ENCODE assay signal across 16 cellular contexts in the genomic region with DNA sequence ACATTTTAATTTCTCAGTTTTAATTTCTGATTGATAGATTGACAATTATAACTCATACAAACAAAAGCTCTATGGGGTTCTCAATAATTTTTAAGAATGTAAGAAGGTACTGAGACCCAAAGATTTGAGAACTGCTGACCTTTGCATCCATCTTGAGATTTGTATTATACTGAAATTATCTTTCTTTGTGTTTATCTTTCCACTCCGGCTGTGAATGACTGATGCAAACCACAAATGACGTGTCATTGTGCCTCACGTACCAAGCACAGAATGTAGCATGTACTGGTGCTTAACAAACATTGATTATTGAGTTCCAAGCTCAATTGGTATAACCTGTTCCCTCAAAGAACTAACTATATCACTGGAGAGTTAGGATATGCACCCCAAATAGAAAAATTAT.
DNase-seq lines count a peak whose midpoint lies in the region; TF ChIP-seq lines count a peak whose summit lies in the region.
"Had no signal": no experiment of that assay in that cellular context is flagged by ENCODE, and none has a peak within 500 bp of the region (broad histone marks: within the 10 kb centered on the region; RNA-seq: fewer than 3 reads in every experiment).

No MANE protein-coding gene starts in this region.

- no peak overlapping the region for H3K4me3 Mint-ChIP-seq in H9
- H3K4me3 Mint-ChIP-seq: activated naive CD4-positive, alpha-beta T cell treated with anti-CD3 and anti-CD28 coated beads, Interleukin-2, amount 50 U/mL, for 24 hours; dendritic cell treated with granulocyte-macrophage colony-stimulating factor and Interleukin-4, amounts not matched to agents 40 ng/mL and 50 ng/mL, for 4 days had no signal

- H3K56ac ChIP-seq in H9 (ENCODE audit: insufficient read length, low read depth, low read length), result no peak overlapping the region

- no peak overlapping the region for H4K8ac ChIP-seq in H9 (replicated peaks; ENCODE audit: insufficient read length, low read depth, low read length)

- H3K14ac ChIP-seq in H9 (ENCODE audit: insufficient read depth, low read length), result no peak overlapping the region

- H3K27me3 Mint-ChIP-seq in H9 (ENCODE audit: low read depth), result no peaks in the 10 kb centered on the region
- H3K27me3 Mint-ChIP-seq: activated naive CD4-positive, alpha-beta T cell treated with anti-CD3 and anti-CD28 coated beads, Interleukin-2, amount 50 U/mL, for 24 hours; dendritic cell treated with granulocyte-macrophage colony-stimulating factor and Interleukin-4, amounts not matched to agents 40 ng/mL and 50 ng/mL, for 4 days had no signal

- no peak overlapping the region for H3K4me2 ChIP-seq in H9 (ENCODE audit: insufficient read depth, insufficient read length, low read length)

- no peaks in the 10 kb centered on the region for H3K4me1 ChIP-seq in H9 (ENCODE audit: insufficient read depth, low read length)

- no peak overlapping the region for H3K9ac ChIP-seq in H9 (ENCODE audit: extremely low read depth, insufficient read length, low read length)

- no peak overlapping the region for H3K27ac ChIP-seq in H9 (ENCODE audit: insufficient read length, low read depth, low read length)
- H3K27ac ChIP-seq: gastrocnemius medialis had no signal

- H3T11ph ChIP-seq in H9 (ENCODE audit: low read length), result no peak overlapping the region

- no peak overlapping the region for H2BK15ac ChIP-seq in H9 (ENCODE audit: low read depth, low read length)

- H2AFZ ChIP-seq in H9 (ENCODE audit: low read length), result no peak overlapping the region

- H3K18ac ChIP-seq in H9 (ENCODE audit: insufficient read length, low read depth, low read length), result no peak overlapping the region

- H2AK5ac ChIP-seq in H9 (ENCODE audit: insufficient read length, low read length), result no peak overlapping the region

- H3K23me2 ChIP-seq in H9 (ENCODE audit: insufficient read length, low read depth, low read length, poor library complexity, severe bottlenecking), result no peaks in the 10 kb centered on the region

- no peak overlapping the region for H2BK12ac ChIP-seq in H9 (ENCODE audit: insufficient read length, low read depth, low read length)

- no peaks in the 10 kb centered on the region for H3K27me3 ChIP-seq in H9 (ENCODE audit: insufficient read depth, low read length)
- H3K27me3 ChIP-seq: gastrocnemius medialis had no signal

- no peak overlapping the region for H4K91ac ChIP-seq in H9 (ENCODE audit: insufficient read length, low read depth, low read length)

- H3K9me3 ChIP-seq in H9 (ENCODE audit: control insufficient read depth, low read depth, low read length), result no peaks in the 10 kb centered on the region
- H3K9me3 ChIP-seq: gastrocnemius medialis had no signal

- TF ChIP-seq CTCF in H9 (conservative IDR thresholded peaks at IDR 0.05), result no peak

- no peak overlapping the region for H3K23ac ChIP-seq in H9 (ENCODE audit: insufficient read length, low read depth, low read length)

- no peak overlapping the region for H4K5ac ChIP-seq in H9 (ENCODE audit: insufficient read length, low read depth, low read length)

- no peak overlapping the region for H2BK5ac ChIP-seq in H9 (ENCODE audit: insufficient read length, low read length)

- H3K79me1 ChIP-seq in H9 (ENCODE audit: insufficient read depth, low read depth, low read length, poor library complexity, severe bottlenecking), result no peaks in the 10 kb centered on the region

- H2BK120ac ChIP-seq in H9 (ENCODE audit: low read depth, low read length, poor library complexity, severe bottlenecking), result no peak overlapping the region

- no peaks in the 10 kb centered on the region for H3K36me3 Mint-ChIP-seq in H9 (ENCODE audit: insufficient read depth in 1 of 3, low read depth in 3 of 3)

- no peaks in the 10 kb centered on the region for H4K20me1 ChIP-seq in H9 (ENCODE audit: control insufficient read depth, insufficient read depth, insufficient read length)

- no peak overlapping the region for H2BK20ac ChIP-seq in H9 (ENCODE audit: low read depth, low read length, poor library complexity, severe bottlenecking)

- H3K79me2 ChIP-seq in H9 (ENCODE audit: insufficient read depth, low read length), result no peaks in the 10 kb centered on the region

- H3K4me1 Mint-ChIP-seq in H9, result peaks cover 9 to 16% of the 10 kb centered on the region in 2 experiments

- H3K4ac ChIP-seq in H9 (ENCODE audit: low read depth, low read length), result no peak overlapping the region

- no peak overlapping the region for H3K27ac Mint-ChIP-seq in H9
- H3K27ac Mint-ChIP-seq: activated naive CD4-positive, alpha-beta T cell treated with anti-CD3 and anti-CD28 coated beads, Interleukin-2, amount 50 U/mL, for 24 hours; dendritic cell treated with granulocyte-macrophage colony-stimulating factor and Interleukin-4, amounts not matched to agents 40 ng/mL and 50 ng/mL, for 4 days had no signal

- H3K9me3 Mint-ChIP-seq in H9, result no peaks in the 10 kb centered on the region; a peak in 1 of 5 replicates

- WGBS in H9 (ENCODE audit: extremely low coverage, insufficient read length, low lambda C conversion rate), result no CpG with 5 or more reads among the region's 3 CpGs

- DNase-seq in A172 (ENCODE audit: low spot score) (peak; percentile 36), HPDE6-E6E7 (ENCODE audit: extremely low spot score) (peak; percentile 25), amniotic epithelial cell (ENCODE audit: low read depth) (peak; percentile 84), fibroblast of peridontal ligament (ENCODE audit: extremely low read depth) (peak; percentile 72), H9 (no peak), COLO829 (ENCODE audit: low spot score) (no peak), SK-N-DZ (ENCODE audit: low spot score) (no peak), globus pallidus (ENCODE audit: low spot score) (no peak)
- DNase-seq: gastrocnemius medialis, islet precursor cell, KG1, NCI-H187, NCI-H69, SHP77 had no signal

Comparison
In these comparisons a context has a peak if more than half of its experiments do, and no peak if none do; other contexts are left out.
1. DNase-seq: peak in A172 (single experiment), HPDE6-E6E7 (single experiment), amniotic epithelial cell (single experiment) and fibroblast of peridontal ligament (single experiment); none in H9 (single experiment), COLO829 (single experiment), SK-N-DZ (single experiment) and globus pallidus (single experiment).